9 cellular contexts compared by ENCODE assay signal in genomic region chr16:10946308-10946707, GRCh38. TPM values are rescaled to one million over a fixed set of nuclear protein-coding genes. Genes with fewer than 3 reads are reported as not detected.
DNase-seq lines count a peak whose midpoint lies in the region; ATAC-seq and TF ChIP-seq lines count a peak whose summit lies in the region.
"Had no signal": no experiment of that assay in that cellular context is flagged by ENCODE, and none has a peak within 500 bp of the region (broad histone marks: within the 10 kb centered on the region; RNA-seq: fewer than 3 reads in every experiment).

No MANE protein-coding gene starts in this region.

- POLR2A ChIA-PET in SK-N-SH (lab: Yijun Ruan, JAX): interaction anchor here (1.4 kb wide), 1 partner anchor 310 kb away, joined by 4 read pairs; the partner anchor contains the start of gene SOCS1
- POLR2A ChIA-PET in RWPE1 (lab: Yijun Ruan, JAX; ENCODE audit: low non-redundant PET): no interaction called here

- H3F3A ChIP-seq in SK-N-SH (replicated peaks; ENCODE audit: insufficient read depth): peaks cover 3% of the 10 kb centered on the region

- H3K36me3 ChIP-seq in SK-N-SH (replicated peaks in 1 of 2; ENCODE audit: control insufficient read depth in 1 of 2, insufficient read depth in 2 of 2, low read length in 1 of 2) (no peaks in the 10 kb centered on the region), gastrocnemius medialis (no peaks in the 10 kb centered on the region), tibial artery (no peaks in the 10 kb centered on the region)

- 66% methylated on average over 5 of the region's 5 CpGs for WGBS in SK-N-SH (ENCODE audit: low lambda C conversion rate)

- CTCF ChIA-PET in SK-N-SH (lab: Yijun Ruan, JAX): interaction anchor here (1.1 to 12.0 kb wide), 3 partner anchors 10 to 28 kb away, joined by 3 to 199 read pairs (median 4); no protein-coding TSS in a partner anchor
- CTCF ChIA-PET in RWPE1 (lab: Yijun Ruan, JAX): interaction anchor here (0.6 to 0.8 kb wide), 3 partner anchors 17 to 852 kb away, joined by 3 to 4 read pairs (median 3); no protein-coding TSS in a partner anchor

- H4K20me1 ChIP-seq in SK-N-SH (ENCODE audit: insufficient read depth): peaks cover 13% of the 10 kb centered on the region

- H3K79me2 ChIP-seq in SK-N-SH (ENCODE audit: insufficient read depth): peaks cover 57% of the 10 kb centered on the region

- H3K27me3 ChIP-seq in SK-N-SH (ENCODE audit: insufficient read depth) (no peaks in the 10 kb centered on the region), gastrocnemius medialis (no peaks in the 10 kb centered on the region), tibial artery (no peaks in the 10 kb centered on the region)

- no peak for TF ChIP-seq RAD21 in SK-N-SH (IDR thresholded peaks at IDR 0.05; ENCODE audit: low read length)

- in situ Hi-C loops in gastrocnemius medialis (cut with MboI; ENCODE audit: low sequenced_read_pairs in 4 of 4): no loop called here

- H2AFZ ChIP-seq in SK-N-SH (ENCODE audit: low read depth): no peak overlapping the region

- no peaks in the 10 kb centered on the region for H3K9me2 ChIP-seq in SK-N-SH

- H3K4me1 ChIP-seq in SK-N-SH (ENCODE audit: control insufficient read depth in 1 of 2, insufficient read depth in 2 of 2, low read depth in 1 of 2, low read length in 1 of 2) (peaks cover 11 to 50% of the 10 kb centered on the region in 2 experiments; a peak in 3 of 4 replicates), gastrocnemius medialis (peaks cover 45 to 49% of the 10 kb centered on the region in 2 donors), tibial artery (peaks cover 0 to 76% (median 54%) of the 10 kb centered on the region in 4 donors)

- H3K4me3 ChIP-seq in SK-N-SH (ENCODE audit: low read depth in 2 of 2, low read length in 1 of 2) (no peak overlapping the region), iPS-11a (ENCODE audit: low read depth, low read length) (peak overlapping the region; percentile 8), gastrocnemius medialis (peak overlapping the region in 3 of 4 donors; percentile 92 to 97 (median 93)), tibial artery (no peak overlapping the region)

- H3K9me3 ChIP-seq in SK-N-SH: no peaks in the 10 kb centered on the region
- no peaks in the 10 kb centered on the region for H3K9me3 ChIP-seq in gastrocnemius medialis
- H3K9me3 ChIP-seq in tibial artery: no peaks in the 10 kb centered on the region

- no peak for ATAC-seq in SK-N-SH treated with all-trans-retinoic acid at 6 μM for 48 hours
- no peak for ATAC-seq in gastrocnemius medialis

- no peak for TF ChIP-seq EP300 in SK-N-SH (IDR thresholded peaks at IDR 0.05; ENCODE audit: borderline replicate concordance in 1 of 2, low read depth in 1 of 2, low read length in 1 of 2)

- no peak for TF ChIP-seq POLR2A in gastrocnemius medialis (IDR thresholded peaks at IDR 0.05)

- peak overlapping the region; percentile 95 for H3K4me2 ChIP-seq in SK-N-SH

- H3K27ac ChIP-seq in SK-N-SH (ENCODE audit: low read depth in 2 of 2, low read length in 1 of 2): no peak overlapping the region
- H3K27ac ChIP-seq in RWPE1: peak overlapping the region; percentile 35; the same call in 1 of the 2 replicates
- no peak overlapping the region for H3K27ac ChIP-seq in gastrocnemius medialis
- no peak overlapping the region for H3K27ac ChIP-seq in tibial artery
- H3K27ac ChIP-seq: 22Rv1 had no signal

- intact Hi-C loops in gastrocnemius medialis (cut with DNase I; ENCODE audit: low total_unique reads) (loop anchor here (10.0 kb wide), 3 partner anchors 788 to 968 kb away; partner anchors contain the start of gene GSPT1), tibial artery (cut with DNase I; ENCODE audit: low total_unique reads) (no loop called here)

- peak overlapping the region; percentile 15; the same call in 1 of the 2 replicates for H3K9ac ChIP-seq in SK-N-SH

- no peak for DNase-seq in SK-N-SH
- DNase-seq in RWPE1 (ENCODE audit: low spot score): peak; percentile 70
- no peak for DNase-seq in gastrocnemius medialis
- DNase-seq in tibial artery: no peak
- no peak for DNase-seq in NCI-H1417 treated with DMSO at 0.1 percent for 48 hours (lab: John Stamatoyannopoulos, UW)
- no peak for DNase-seq in NCI-H774 (lab: John Stamatoyannopoulos, UW)

- TF ChIP-seq CTCF in SK-N-SH (IDR thresholded peaks at IDR 0.05): no peak
- no peak for TF ChIP-seq CTCF in RWPE1 (conservative IDR thresholded peaks at IDR 0.05; ENCODE audit: low read depth)
- no peak for TF ChIP-seq CTCF in gastrocnemius medialis (IDR thresholded peaks at IDR 0.05 in 4 of 5, conservative IDR thresholded peaks at IDR 0.05 in 1 of 5)
- no peak for TF ChIP-seq CTCF in tibial artery (IDR thresholded peaks at IDR 0.05)

TF ChIP-seq in SK-N-SH, 30 proteins besides CTCF, POLR2A, EP300 and RAD21:
- no peak for TF ChIP-seq JUND (IDR thresholded peaks at IDR 0.05)
- TF ChIP-seq, protein P1, sequence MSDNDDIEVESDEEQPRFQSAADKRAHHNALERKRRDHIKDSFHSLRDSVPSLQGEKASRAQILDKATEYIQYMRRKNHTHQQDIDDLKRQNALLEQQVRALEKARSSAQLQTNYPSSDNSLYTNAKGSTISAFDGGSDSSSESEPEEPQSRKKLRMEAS (IDR thresholded peaks at IDR 0.05; ENCODE audit: low read depth): no peak
- no peak for TF ChIP-seq NFIC (IDR thresholded peaks at IDR 0.05; ENCODE audit: borderline replicate concordance)
- TF ChIP-seq RCOR1 (IDR thresholded peaks at IDR 0.05; ENCODE audit: low read length): no peak
- no peak for TF ChIP-seq CHD2 (IDR thresholded peaks at IDR 0.05; ENCODE audit: low read length, partially characterized antibody)
- TF ChIP-seq, protein P2, sequence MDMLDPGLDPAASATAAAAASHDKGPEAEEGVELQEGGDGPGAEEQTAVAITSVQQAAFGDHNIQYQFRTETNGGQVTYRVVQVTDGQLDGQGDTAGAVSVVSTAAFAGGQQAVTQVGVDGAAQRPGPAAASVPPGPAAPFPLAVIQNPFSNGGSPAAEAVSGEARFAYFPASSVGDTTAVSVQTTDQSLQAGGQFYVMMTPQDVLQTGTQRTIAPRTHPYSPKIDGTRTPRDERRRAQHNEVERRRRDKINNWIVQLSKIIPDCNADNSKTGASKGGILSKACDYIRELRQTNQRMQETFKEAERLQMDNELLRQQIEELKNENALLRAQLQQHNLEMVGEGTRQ (IDR thresholded peaks at IDR 0.05; ENCODE audit: borderline replicate concordance, low read depth, low read length): no peak
- TF ChIP-seq RXRA (IDR thresholded peaks at IDR 0.05; ENCODE audit: borderline replicate concordance, low read depth): no peak
- no peak for TF ChIP-seq TCF12 (IDR thresholded peaks at IDR 0.05)
- no peak for TF ChIP-seq SIN3A (IDR thresholded peaks at IDR 0.05; ENCODE audit: borderline replicate concordance, low read depth, low read length)
- no peak for TF ChIP-seq SMC3 (IDR thresholded peaks at IDR 0.05; ENCODE audit: low read depth, low read length)
- TF ChIP-seq RFX5 (IDR thresholded peaks at IDR 0.05; ENCODE audit: low read length): no peak

TF ChIP-seq in SK-N-SH treated with all-trans-retinoic acid at 6 μM for 48 hours, 23 proteins besides CTCF, POLR2A, EP300 and RAD21 (continues in another document):
- TF ChIP-seq PPARA (CRISPR knock-in tag; IDR thresholded peaks at IDR 0.05; ENCODE audit: borderline replicate concordance) (no peak), TOX (CRISPR knock-in tag; IDR thresholded peaks at IDR 0.05; ENCODE audit: borderline replicate concordance) (no peak), OSR1 (CRISPR knock-in tag; IDR thresholded peaks at IDR 0.05) (no peak), ZFP30 (CRISPR knock-in tag; IDR thresholded peaks at IDR 0.05) (no peak), RARB (CRISPR knock-in tag; IDR thresholded peaks at IDR 0.05) (no peak), CSRNP3 (CRISPR knock-in tag; IDR thresholded peaks at IDR 0.05) (no peak)
- TF ChIP-seq, protein P3, sequence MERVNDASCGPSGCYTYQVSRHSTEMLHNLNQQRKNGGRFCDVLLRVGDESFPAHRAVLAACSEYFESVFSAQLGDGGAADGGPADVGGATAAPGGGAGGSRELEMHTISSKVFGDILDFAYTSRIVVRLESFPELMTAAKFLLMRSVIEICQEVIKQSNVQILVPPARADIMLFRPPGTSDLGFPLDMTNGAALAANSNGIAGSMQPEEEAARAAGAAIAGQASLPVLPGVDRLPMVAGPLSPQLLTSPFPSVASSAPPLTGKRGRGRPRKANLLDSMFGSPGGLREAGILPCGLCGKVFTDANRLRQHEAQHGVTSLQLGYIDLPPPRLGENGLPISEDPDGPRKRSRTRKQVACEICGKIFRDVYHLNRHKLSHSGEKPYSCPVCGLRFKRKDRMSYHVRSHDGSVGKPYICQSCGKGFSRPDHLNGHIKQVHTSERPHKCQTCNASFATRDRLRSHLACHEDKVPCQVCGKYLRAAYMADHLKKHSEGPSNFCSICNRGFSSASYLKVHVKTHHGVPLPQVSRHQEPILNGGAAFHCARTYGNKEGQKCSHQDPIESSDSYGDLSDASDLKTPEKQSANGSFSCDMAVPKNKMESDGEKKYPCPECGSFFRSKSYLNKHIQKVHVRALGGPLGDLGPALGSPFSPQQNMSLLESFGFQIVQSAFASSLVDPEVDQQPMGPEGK (CRISPR knock-in tag; IDR thresholded peaks at IDR 0.05; ENCODE audit: borderline replicate concordance): no peak

RNA-seq across cellular contexts. Expression of gene CLEC16A, which starts 1.9 kb away (rescaled TPM):
- polyA plus RNA-seq in SK-N-SH (2012; rRNA removed): 9.2 and 13.7 TPM in 2 replicates
- 9.3 and 12.0 TPM in 2 replicates for polyA plus RNA-seq in SK-N-SH (2012; cell fraction: cytosol; rRNA removed)
- 22.7 and 22.9 TPM in 2 replicates for polyA plus RNA-seq in SK-N-SH (2012; cell fraction: nucleus; rRNA removed)
- total RNA-seq in gastrocnemius medialis: 10 to 100 TPM; 24.5 to 33.0 (median 29.3) TPM

RNA-seq across cellular contexts. Expression of gene DEXI, which starts 4.0 kb away (rescaled TPM):
- 48.2 and 55.5 TPM in 2 replicates for polyA plus RNA-seq in SK-N-SH (2012; rRNA removed)
- polyA plus RNA-seq in SK-N-SH (2012; cell fraction: cytosol; rRNA removed): 37.8 and 49.5 TPM in 2 replicates
- polyA plus RNA-seq in SK-N-SH (2012; cell fraction: nucleus; rRNA removed): 27.7 and 34.0 TPM in 2 replicates
- total RNA-seq in gastrocnemius medialis: 100 to 1,000 TPM in 3 of 4 donors, 10 to 100 TPM in 1; 83.9 to 184 (median 127) TPM

Comparison
In these comparisons a context has a peak if more than half of its experiments do, and no peak if none do; other contexts are left out.
1. H3K4me3 ChIP-seq: peak in iPS-11a (single experiment) and gastrocnemius medialis (3 of 4); none in SK-N-SH (0 of 2) and tibial artery (0 of 2).